Comparison of ENCODE assay signal across 22 cellular contexts in the genomic region with DNA sequence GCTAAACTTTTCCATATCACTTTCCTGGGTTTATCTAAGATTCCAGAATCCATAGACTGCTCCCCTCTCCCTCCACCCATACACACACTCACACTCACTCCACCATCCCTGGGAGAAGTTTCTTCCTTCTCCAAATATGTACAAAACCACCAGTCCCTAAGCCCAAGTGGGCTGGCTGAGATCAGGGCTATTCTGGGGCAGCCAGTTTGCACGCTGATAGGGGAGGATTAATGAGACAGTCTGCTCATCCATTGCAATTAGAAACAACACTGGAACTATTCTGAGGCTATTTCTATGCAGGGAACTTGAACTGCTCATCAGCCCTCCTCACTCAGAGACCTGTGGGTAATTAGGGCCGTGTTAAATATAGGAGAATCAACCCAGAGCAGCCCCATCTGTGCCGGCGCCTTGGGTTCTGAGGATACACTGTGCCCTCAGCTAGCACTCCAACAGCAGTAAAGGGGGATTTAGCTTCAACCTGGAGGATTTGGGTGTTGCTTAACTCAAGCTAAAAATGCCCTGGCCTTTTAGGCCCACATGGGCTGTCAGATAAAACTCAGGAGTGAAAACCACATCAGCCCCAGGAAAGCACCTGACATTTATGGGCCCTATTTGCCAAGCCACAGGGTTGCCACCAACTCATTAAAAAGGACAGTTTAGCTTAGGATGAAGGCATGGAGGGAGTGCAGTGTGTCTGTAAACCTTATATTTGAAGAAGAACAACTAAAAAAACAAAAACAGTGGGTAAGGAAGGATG. TPM values are rescaled to one million over a fixed set of nuclear protein-coding genes. Genes with fewer than 3 reads are reported as not detected.
A peak's percentile ranks its signal among the peaks of the same experiment; 100 is the strongest.
DNase-seq lines count a peak whose midpoint lies in the region; ATAC-seq, FAIRE-seq and TF ChIP-seq lines count a peak whose summit lies in the region.
"Had no signal": no experiment of that assay in that cellular context is flagged by ENCODE, and none has a peak within 500 bp of the region (broad histone marks: within the 10 kb centered on the region; RNA-seq: fewer than 3 reads in every experiment).

No MANE protein-coding gene starts in this region.

- 29% methylated on average over 4 of the region's 4 CpGs for WGBS in K562 (ENCODE audit: insufficient coverage, low coverage, missing lambda C conversion rate)
- 50% methylated on average over 4 of the region's 4 CpGs for WGBS in esophagus muscularis mucosa

- H3K4me3 ChIP-seq in K562 (no peak overlapping the region), esophagus muscularis mucosa (no peak overlapping the region)
- H3K4me3 ChIP-seq: gastroesophageal sphincter, sigmoid colon had no signal

- H2AFZ ChIP-seq in K562 (ENCODE audit: low read depth, low read length), result peak overlapping the region; percentile 47

- peaks cover 0 to 16% of the 10 kb centered on the region in 2 experiments; a peak in 2 of 5 replicates for H3K4me1 ChIP-seq in K562 (replicated peaks in 1 of 2; ENCODE audit: control insufficient read depth in 2 of 2, insufficient read depth in 2 of 2, low read length in 2 of 2)
- H3K4me1 ChIP-seq in esophagus muscularis mucosa, result peaks cover 0 to 8% (median 4%) of the 10 kb centered on the region in 4 donors
- H3K4me1 ChIP-seq: gastroesophageal sphincter, sigmoid colon had no signal

- no peak overlapping the region for H3K4me3 Mint-ChIP-seq in stimulated activated memory B cell treated with anti-CD40 and anti-IgM and Interleukin-4, amounts not matched to agents 10 μg/mL and 1 μg/mL and 100 μg/mL, for 72 hours
- H3K4me3 Mint-ChIP-seq: B cell had no signal

- TF ChIP-seq POLR2A in K562 (conservative IDR thresholded peaks at IDR 0.05), result no peak
- TF ChIP-seq POLR2A in esophagus muscularis mucosa (IDR thresholded peaks at IDR 0.05; ENCODE audit: low read depth), result no peak

- in situ Hi-C loops in K562 (cut with MboI), result no loop called here

- CTCF ChIA-PET in K562 (lab: Yijun Ruan, JAX; ENCODE audit: low intra/inter-chr PET ratio), result interaction anchor here (0.6 kb wide), 1 partner anchor 766 kb away, joined by 3 read pairs; no protein-coding TSS in a partner anchor

- H3K36me3 ChIP-seq in K562 (ENCODE audit: control insufficient read depth, insufficient read depth, low read length) (no peaks in the 10 kb centered on the region), esophagus muscularis mucosa (no peaks in the 10 kb centered on the region)
- H3K36me3 ChIP-seq: gastroesophageal sphincter, sigmoid colon had no signal

- no peak for TF ChIP-seq RAD21 in K562 (CRISPR knock-in tag; conservative IDR thresholded peaks at IDR 0.05 in 1 of 2, IDR thresholded peaks at IDR 0.05 in 1 of 2)

- TF ChIP-seq EP300 in K562 (IDR thresholded peaks at IDR 0.05; ENCODE audit: low read length) (no peak), esophagus muscularis mucosa (IDR thresholded peaks at IDR 0.05) (no peak)

- peaks cover 12% of the 10 kb centered on the region for H3K4me1 Mint-ChIP-seq in stimulated activated memory B cell treated with anti-CD40 and anti-IgM and Interleukin-4, amounts not matched to agents 10 μg/mL and 1 μg/mL and 100 μg/mL, for 72 hours
- H3K4me1 Mint-ChIP-seq: B cell had no signal

- intact Hi-C loops in K562 (cut with micrococcal nuclease), result no loop called here
- intact Hi-C loops in esophagus muscularis mucosa (cut with DNase I), result no loop called here

- no peak overlapping the region for H3K9ac ChIP-seq in K562 (ENCODE audit: insufficient read depth in 1 of 2, low read depth in 2 of 2, low read length in 2 of 2)

- ATAC-seq in K562, result peak; percentile 61
- no peak for ATAC-seq in stimulated activated memory B cell treated with anti-CD40 and anti-IgM and Interleukin-4, amounts not matched to agents 10 μg/mL and 1 μg/mL and 100 μg/mL, for 72 hours
- ATAC-seq: gastroesophageal sphincter, left lobe of liver had no signal

- H3K9me3 ChIP-seq in K562 (replicated peaks; ENCODE audit: control insufficient read depth, insufficient read depth, low read depth, low read length), result no peaks in the 10 kb centered on the region
- H3K9me3 ChIP-seq in esophagus muscularis mucosa, result no peaks in the 10 kb centered on the region
- H3K9me3 ChIP-seq: gastroesophageal sphincter, sigmoid colon had no signal

- FAIRE-seq in K562 (lab: Jason Lieb, UNC), result no peak
- FAIRE-seq: D721Med, G401.6, GM12892 had no signal

- DNase-seq in NCI-H146 (lab: John Stamatoyannopoulos, UW) (peak; percentile 38), NCI-H146 treated with DMSO at 0.1 percent for 48 hours (lab: John Stamatoyannopoulos, UW; ENCODE audit: unreplicated experiment) (no peak), NCI-H82 treated with DMSO at 0.1 percent for 48 hours (lab: John Stamatoyannopoulos, UW; ENCODE audit: unreplicated experiment) (peak; percentile 75), K562 (ENCODE audit: extremely low read depth in 1 of 4, low spot score in 3 of 4) (no peak), NCI-H2029 (lab: John Stamatoyannopoulos, UW) (no peak), NCI-H1092 (lab: John Stamatoyannopoulos, UW) (no peak), esophagus muscularis mucosa (ENCODE audit: extremely low spot score) (no peak)
- DNase-seq: activated CD4-positive, CD25-positive, alpha-beta regulatory T cell; activated CD8-positive, alpha-beta memory T cell treated with anti-CD3 and anti-CD28 coated beads for 24 hours; erythroblast; NCI-H187; occipital lobe; sigmoid colon; stimulated activated CD4-positive, alpha-beta T cell treated with anti-CD3 and anti-CD28 coated beads, Interleukin-2, amount 100 ng/mL, for 24 hours had no signal

- BruUV-seq in K562 (replicated peaks; lab: Mats Ljungman, UMichigan), result no TSS peak

- H3K27me3 ChIP-seq in K562 (ENCODE audit: control insufficient read depth in 2 of 2, insufficient read depth in 2 of 2, low read length in 2 of 2) (no peaks in the 10 kb centered on the region; a peak in 1 of 5 replicates), esophagus muscularis mucosa (no peaks in the 10 kb centered on the region)
- H3K27me3 ChIP-seq: gastroesophageal sphincter, sigmoid colon had no signal

- no peak overlapping the region for H3K4me2 ChIP-seq in K562 (ENCODE audit: insufficient read depth, low read length)

- TF ChIP-seq CTCF in K562 (IDR thresholded peaks at IDR 0.05 in 2 of 3, conservative IDR thresholded peaks at IDR 0.05 in 1 of 3; ENCODE audit: insufficient read depth in 2 of 3, low read depth in 1 of 3, low read length in 3 of 3) (no peak), esophagus muscularis mucosa (IDR thresholded peaks at IDR 0.05) (no peak)

- H3K9me1 ChIP-seq in K562 (ENCODE audit: control insufficient read depth, insufficient read depth, low read length), result no peaks in the 10 kb centered on the region

- peak overlapping the region; percentile 40 for H3K27ac Mint-ChIP-seq in stimulated activated memory B cell treated with anti-CD40 and anti-IgM and Interleukin-4, amounts not matched to agents 10 μg/mL and 1 μg/mL and 100 μg/mL, for 72 hours
- H3K27ac Mint-ChIP-seq: B cell had no signal

- no peaks in the 10 kb centered on the region for H3K79me2 ChIP-seq in K562 (ENCODE audit: control insufficient read depth, insufficient read depth, low read length)

- no peaks in the 10 kb centered on the region for H4K20me1 ChIP-seq in K562 (replicated peaks; ENCODE audit: control insufficient read depth, insufficient read depth, low read length)

- H3K27me3 Mint-ChIP-seq in stimulated activated memory B cell treated with anti-CD40 and anti-IgM and Interleukin-4, amounts not matched to agents 10 μg/mL and 1 μg/mL and 100 μg/mL, for 72 hours, result no peaks in the 10 kb centered on the region
- H3K27me3 Mint-ChIP-seq: B cell had no signal

- no peaks in the 10 kb centered on the region for H3K9me3 Mint-ChIP-seq in stimulated activated memory B cell treated with anti-CD40 and anti-IgM and Interleukin-4, amounts not matched to agents 10 μg/mL and 1 μg/mL and 100 μg/mL, for 72 hours

- H3K36me3 Mint-ChIP-seq in stimulated activated memory B cell treated with anti-CD40 and anti-IgM and Interleukin-4, amounts not matched to agents 10 μg/mL and 1 μg/mL and 100 μg/mL, for 72 hours, result no peaks in the 10 kb centered on the region

- POLR2A ChIA-PET in K562 (lab: Yijun Ruan, JAX), result no interaction called here

- H3K27ac ChIP-seq in K562 (ENCODE audit: extremely low read depth, low read depth, low read length), result peak overlapping the region; percentile 18; the same call in 1 of the 3 replicates
- no peak overlapping the region for H3K27ac ChIP-seq in esophagus muscularis mucosa (replicated peaks in 1 of 4)
- H3K27ac ChIP-seq: 22Rv1, sigmoid colon had no signal

TF ChIP-seq in K562, 482 proteins besides CTCF, POLR2A, EP300 and RAD21 (continues in another document):
- TF ChIP-seq MEF2A (IDR thresholded peaks at IDR 0.05; ENCODE audit: control insufficient read depth, low read depth, low read length), result peak; percentile 24; the same call in 1 of the 2 replicates
- no peak for TF ChIP-seq CEBPG (CRISPR knock-in tag; IDR thresholded peaks at IDR 0.05)
- TF ChIP-seq CEBPG (tag; conservative IDR thresholded peaks at IDR 0.05 in 1 of 2, IDR thresholded peaks at IDR 0.05 in 1 of 2), result peak in 1 of 2 experiments; percentile 50; a peak in 1 of 4 replicates

RNA-seq across cellular contexts. Expression of a gene that starts 54.0 kb away (rescaled TPM):
- 5.0 and 6.0 TPM in 2 replicates for total RNA-seq in K562 (2011; cell fraction: chromatin; rRNA removed; ENCODE audit: low replicate concordance)
- total RNA-seq in K562 (2011; cell fraction: nucleolus; rRNA removed), result 3.9 and 4.0 TPM in 2 replicates
- total RNA-seq in K562 (2011; cell fraction: nucleoplasm; rRNA removed), result 3.6 and 4.4 TPM in 2 replicates
- total RNA-seq in K562 (2014; rRNA removed) (6.6 and 7.3 TPM in 2 replicates), K562 (2014; rRNA removed; fragmentation: Illumina TruSeq; extraction: Trizol) (6.3 and 7.6 TPM in 2 replicates), K562 (2015; rRNA removed; fragmentation: Illumina TruSeq; extraction: Trizol) (7.0 and 7.8 TPM in 2 replicates), K562 (2021) (5.9 and 6.1 TPM in 2 replicates), esophagus muscularis mucosa (10 to 100 TPM in 2 of 4 donors, 1 to 10 TPM in 2; 5.5 to 13.1 (median 8.6) TPM)
- polyA plus RNA-seq in K562 (2011; rRNA removed) (1.7 and 3.1 TPM in 2 replicates), K562 (2014; fragmentation: Illumina TruSeq; extraction: Trizol) (6.2 and 8.3 TPM in 2 replicates), K562 (2014; fragmentation: Nextera tagmentation; extraction: Ambion mirVana) (1 to 10 TPM; 3.8 to 5.5 TPM), K562 (2014; rRNA removed) (5.4 and 6.6 TPM in 2 replicates)
- polyA plus RNA-seq in K562 (2011; cell fraction: cytosol; rRNA removed), result 3.6 and 4.4 TPM in 2 replicates
- polyA plus RNA-seq in K562 (2011; cell fraction: nucleus; rRNA removed), result 3.0 and 4.0 TPM in 2 replicates
- 5.8 and 10.6 TPM in 2 replicates for polyA plus RNA-seq in K562 (2012)
- polyA minus RNA-seq in K562 (2011; rRNA and poly(A)+ RNA removed), result 4.8 and 6.1 TPM in 2 replicates
- polyA minus RNA-seq in K562 (2011; cell fraction: cytosol; rRNA and poly(A)+ RNA removed), result 1.0 and 1.4 TPM in 2 replicates
- polyA minus RNA-seq in K562 (2011; cell fraction: nucleus; rRNA and poly(A)+ RNA removed), result 4.8 and 8.7 TPM in 2 replicates

Comparison
In these comparisons a context has a peak if more than half of its experiments do, and no peak if none do; other contexts are left out.
1. DNase-seq: peak in NCI-H146 (single experiment) and NCI-H82 treated with DMSO at 0.1 percent for 48 hours (single experiment); none in NCI-H146 treated with DMSO at 0.1 percent for 48 hours (single experiment), K562 (0 of 4), NCI-H2029 (single experiment), NCI-H1092 (single experiment) and esophagus muscularis mucosa (single experiment).